ENCODE assay signal across 28 cellular contexts in genomic region chr17:54920819-54921218, GRCh38. TPM values are rescaled to one million over a fixed set of nuclear protein-coding genes. Genes with fewer than 3 reads are reported as not detected.
"Had no signal": no experiment of that assay in that cellular context is flagged by ENCODE, and none has a peak within 500 bp of the region (broad histone marks: within the 10 kb centered on the region; RNA-seq: fewer than 3 reads in every experiment).

No MANE protein-coding gene starts in this region.

- H3K27me3 ChIP-seq: brain microvascular endothelial cell, cardiac muscle cell, MG63, SJSA1 had no signal

- ATAC-seq: PC-3 had no signal

- H3K36me3 Mint-ChIP-seq: activated naive CD4-positive, alpha-beta T cell treated with anti-CD3 and anti-CD28 coated beads, Interleukin-2, amount 10 ng/mL, durations not matched to agents 7 days and 5 days; activated naive CD8-positive, alpha-beta T cell treated with anti-CD3 and anti-CD28 coated beads for 36 hours had no signal

- H3K4me1 ChIP-seq: SJSA1 had no signal

- H3K27me3 Mint-ChIP-seq: activated B cell treated with CpG ODN at 0.5 μM for 24 hours; activated CD4-positive, alpha-beta memory T cell treated with anti-CD3 and anti-CD28 coated beads, Interleukin-2, amount 10 ng/mL, durations not matched to agents 7 days and 5 days; dendritic cell treated with granulocyte-macrophage colony-stimulating factor and Interleukin-4, amounts not matched to agents 40 ng/mL and 50 ng/mL, for 4 days had no signal

- H3K4me1 Mint-ChIP-seq: activated B cell treated with CpG ODN at 0.5 μM for 24 hours; activated CD4-positive, alpha-beta memory T cell treated with anti-CD3 and anti-CD28 coated beads, Interleukin-2, amount 10 ng/mL, durations not matched to agents 7 days and 5 days; activated naive CD4-positive, alpha-beta T cell treated with anti-CD3 and anti-CD28 coated beads, Interleukin-2, amount 10 ng/mL, durations not matched to agents 7 days and 5 days; activated naive CD8-positive, alpha-beta T cell treated with anti-CD3 and anti-CD28 coated beads for 36 hours had no signal

- H3K27ac ChIP-seq: brain microvascular endothelial cell, cardiac muscle cell, SJSA1 had no signal

- H3K4me3 ChIP-seq: cardiac muscle cell, MG63, SJSA1 had no signal

- DNase-seq: activated B cell treated with CpG ODN at 0.5 μM for 24 hours; activated CD4-positive, alpha-beta memory T cell treated with anti-CD3 and anti-CD28 coated beads, Interleukin-2, amount 10 ng/mL, durations not matched to agents 7 days and 5 days; activated CD4-positive, alpha-beta T cell treated with anti-CD3 and anti-CD28 coated beads for 1 hour; activated CD4-positive, alpha-beta T cell treated with anti-CD3 and anti-CD28 coated beads, Interleukin-2, amount 50 U/mL, for 1 hour; activated gamma-delta T cell treated with Interleukin-2 at 50 U/mL for 16 hours; activated naive CD4-positive, alpha-beta T cell treated with anti-CD3 and anti-CD28 coated beads, Interleukin-2, amount 10 ng/mL, durations not matched to agents 7 days and 5 days; activated naive CD8-positive, alpha-beta T cell treated with anti-CD3 and anti-CD28 coated beads for 36 hours; activated T-cell treated with anti-CD3 and anti-CD28 coated beads for 4 hours; activated T-cell treated with anti-CD3 and anti-CD28 coated beads, Interleukin-2, amount 50 U/mL, for 48 hours; brain microvascular endothelial cell; cerebellar nuclear complex; MG63; MV-4-11; NCI-H1092 treated with DMSO at 0.1 percent for 48 hours; NCI-H1417 treated with DMSO at 0.1 percent for 48 hours; NCI-H1694; NCI-H2029; NCI-H2107; NCI-H345; NCI-H510A treated with DMSO at 0.1 percent for 48 hours; PC-3; SHP77; T-helper 9 cell had no signal

- H3K27ac Mint-ChIP-seq: activated B cell treated with CpG ODN at 0.5 μM for 24 hours; activated CD4-positive, alpha-beta memory T cell treated with anti-CD3 and anti-CD28 coated beads, Interleukin-2, amount 10 ng/mL, durations not matched to agents 7 days and 5 days; activated naive CD4-positive, alpha-beta T cell treated with anti-CD3 and anti-CD28 coated beads, Interleukin-2, amount 10 ng/mL, durations not matched to agents 7 days and 5 days; activated naive CD8-positive, alpha-beta T cell treated with anti-CD3 and anti-CD28 coated beads for 36 hours; activated T-helper 2 cell treated with anti-CD3 and anti-CD28 coated beads, Interferon-gamma antibody, Interleukin-2, Interleukin-4, amounts not matched to agents 10 μg/mL and 5 μg/mL and 100 μg/mL, durations not matched to agents 14 hours and 24 hours and 36 hours; dendritic cell treated with granulocyte-macrophage colony-stimulating factor and Interleukin-4, amounts not matched to agents 40 ng/mL and 50 ng/mL, for 4 days; T-helper 1 cell treated with Interleukin-12 subunit alpha and Interleukin-12 subunit beta and Interleukin-4 antibody, amounts not matched to agents 30 μg/mL and 1 μg/mL, for 36 hours had no signal

- H3K4me3 Mint-ChIP-seq: activated B cell treated with CpG ODN at 0.5 μM for 24 hours; activated CD4-positive, alpha-beta memory T cell treated with anti-CD3 and anti-CD28 coated beads, Interleukin-2, amount 10 ng/mL, durations not matched to agents 7 days and 5 days; activated naive CD4-positive, alpha-beta T cell treated with anti-CD3 and anti-CD28 coated beads, Interleukin-2, amount 10 ng/mL, durations not matched to agents 7 days and 5 days; activated naive CD8-positive, alpha-beta T cell treated with anti-CD3 and anti-CD28 coated beads for 36 hours; dendritic cell treated with granulocyte-macrophage colony-stimulating factor and Interleukin-4, amounts not matched to agents 40 ng/mL and 50 ng/mL, for 4 days; T-helper 1 cell treated with Interleukin-12 subunit alpha and Interleukin-12 subunit beta and Interleukin-4 antibody, amounts not matched to agents 30 μg/mL and 1 μg/mL, for 36 hours had no signal

RNA-seq across cellular contexts. Expression of gene TOM1L1, which starts 20.2 kb away (rescaled TPM):
- total RNA-seq: activated B cell treated with CpG ODN at 0.5 μM for 24 hours had no signal
